In genomic region chr12:21502164-21502496, GRCh38 we compare ENCODE assay signal across 8 cellular contexts. TPM values are rescaled to one million over a fixed set of nuclear protein-coding genes. Genes with fewer than 3 reads are reported as not detected.
DNase-seq lines count a peak whose midpoint lies in the region; ATAC-seq and TF ChIP-seq lines count a peak whose summit lies in the region.

No MANE protein-coding gene starts in this region.

- H3K27me3 ChIP-seq in NT2/D1 (ENCODE audit: insufficient read depth, insufficient read length) (no peaks in the 10 kb centered on the region), brain microvascular endothelial cell (replicated peaks) (no peaks in the 10 kb centered on the region), left lung (no peaks in the 10 kb centered on the region)

- H3K36me3 ChIP-seq in NT2/D1 (ENCODE audit: insufficient read depth, insufficient read length, low read length) (peaks cover 42% of the 10 kb centered on the region), brain microvascular endothelial cell (replicated peaks) (peaks cover 23% of the 10 kb centered on the region), left lung (peaks cover 3 to 17% of the 10 kb centered on the region in 2 donors)

- H3K9me3 ChIP-seq in NT2/D1 (ENCODE audit: insufficient read depth, low read length) (no peaks in the 10 kb centered on the region), left lung (no peaks in the 10 kb centered on the region)

- intact Hi-C loops in left lung (cut with DNase I) = no loop called here

- in situ Hi-C loops in brain microvascular endothelial cell (cut with HindIII; ENCODE audit: low pct_ligation_motif_present, low sequenced_read_pairs) = no loop called here

- TF ChIP-seq CTCF in brain microvascular endothelial cell (IDR thresholded peaks at IDR 0.05; ENCODE audit: low read depth, low read length, missing control alignments) = no peak
- no peak for TF ChIP-seq CTCF in left lung (IDR thresholded peaks at IDR 0.05)

- no peaks in the 10 kb centered on the region for H3K4me1 ChIP-seq in NT2/D1 (ENCODE audit: insufficient read depth, insufficient read length)
- H3K4me1 ChIP-seq in left lung = peaks cover 26 to 46% of the 10 kb centered on the region in 2 donors

- H3K4me3 ChIP-seq in NT2/D1 (ENCODE audit: insufficient read length, low read depth) (peak overlapping the region; percentile 90), brain microvascular endothelial cell (ENCODE audit: low read depth, low read length) (peak overlapping the region; percentile 98), left lung (peak overlapping the region; percentile 87 to 93)

- H3K9ac ChIP-seq in NT2/D1 (ENCODE audit: insufficient read length, low read depth) = peak overlapping the region; percentile 91

- peak; percentile 6 for ATAC-seq in GM21737 (IDR thresholded peaks at IDR 0.05; ENCODE audit: unreplicated experiment)
- ATAC-seq in left lung = peak; percentile 53
- no peak for ATAC-seq in HG02840 (IDR thresholded peaks at IDR 0.05; ENCODE audit: low FRiP score, unreplicated experiment)

- peak overlapping the region; percentile 100 for H3K27ac ChIP-seq in brain microvascular endothelial cell
- peak overlapping the region; percentile 84 to 91 for H3K27ac ChIP-seq in left lung

- DNase-seq in COLO829 (ENCODE audit: low spot score) (peak; percentile 4), NT2/D1 (ENCODE audit: low read depth, low spot score) (no peak), brain microvascular endothelial cell (peak; percentile 34), left lung (peak in 1 of 2 donors; percentile 76), GOT3 (lab: John Stamatoyannopoulos, UW) (no peak)
- peak; percentile 11 to 14 for DNase-seq in stimulated activated CD8-positive, alpha-beta memory T cell treated with anti-CD3 and anti-CD28 coated beads, Interleukin-7, amount 100 ng/mL, for 48 hours (ENCODE audit: extremely low read depth in 1 of 2, low read depth in 1 of 2)

RNA-seq across cellular contexts. Expression of gene GOLT1B, which starts 0.5 kb away (rescaled TPM):
- total RNA-seq in left lung = 10 to 100 TPM; 43.8 to 51.9 TPM

RNA-seq across cellular contexts. Expression of gene RECQL, which starts 0.7 kb away (rescaled TPM):
- total RNA-seq in left lung = 10 to 100 TPM; 34.4 to 42.1 TPM

RNA-seq across cellular contexts. Expression of gene SPX, which starts 24.0 kb away (rescaled TPM):
- under 1 TPM; 0.44 to 0.79 TPM for total RNA-seq in left lung

Comparison
In these comparisons a context has a peak if more than half of its experiments do, and no peak if none do; other contexts are left out.
1. DNase-seq: peak in COLO829 (single experiment), brain microvascular endothelial cell (single experiment) and stimulated activated CD8-positive, alpha-beta memory T cell treated with anti-CD3 and anti-CD28 coated beads, Interleukin-7, amount 100 ng/mL, for 48 hours (2 of 2); none in NT2/D1 (single experiment) and GOT3 (single experiment).
2. Peak in every context shown above with its lines, with median percentiles within 50 percentile points of each other: H3K4me3 ChIP-seq.